ENCODE assay signal across 1 cellular context in genomic region chr2:166376488-166376828, GRCh38.
TF ChIP-seq lines count a peak whose summit lies in the region.

No MANE protein-coding gene starts in this region.

TF ChIP-seq in GM23338, 12 proteins besides CTCF, POLR2A, EP300 and RAD21 (continued from another document):
- TF ChIP-seq ZNF462 (CRISPR knock-in tag; IDR thresholded peaks at IDR 0.05), result no peak
- no peak for TF ChIP-seq POLR2AphosphoS5 (IDR thresholded peaks at IDR 0.05; ENCODE audit: low read depth)
- TF ChIP-seq CREB1 (CRISPR knock-in tag; IDR thresholded peaks at IDR 0.05; ENCODE audit: low read depth), result no peak
